Comparison of ENCODE assay signal across 2 cellular contexts in the genomic region with DNA sequence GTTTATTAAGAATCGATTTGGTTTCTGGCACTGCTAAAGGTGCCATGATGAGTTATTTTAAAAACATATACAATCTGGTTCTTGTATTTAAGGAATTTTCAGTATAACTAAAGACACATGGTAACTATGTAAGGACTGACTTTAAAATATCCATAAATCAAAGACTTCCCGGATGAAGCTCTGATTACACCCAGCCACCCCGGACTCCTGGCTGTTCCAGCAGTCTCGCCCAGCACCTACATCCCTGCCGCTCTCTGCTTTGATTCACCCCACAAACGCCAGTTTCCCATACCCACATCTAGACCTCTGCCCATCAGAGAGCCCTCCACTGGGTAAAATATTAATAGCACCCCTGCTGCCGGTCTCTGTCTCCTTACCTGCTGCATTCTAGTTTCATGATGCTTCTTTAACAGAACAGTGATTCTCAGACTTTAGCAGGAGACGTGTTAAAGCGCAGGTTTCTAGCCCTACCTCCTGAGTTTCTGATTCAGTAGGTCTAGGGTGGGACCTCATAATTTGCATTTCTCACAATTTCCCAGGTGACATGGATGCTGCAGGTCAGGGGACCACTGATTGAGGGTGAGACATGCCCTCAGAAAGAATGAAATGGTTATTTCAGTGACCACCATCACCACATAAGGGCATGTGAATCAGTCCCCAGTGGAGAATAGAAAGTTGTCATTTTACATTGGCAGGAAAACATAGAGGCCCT.
TF ChIP-seq lines count a peak whose summit lies in the region.

No MANE protein-coding gene starts in this region.

TF ChIP-seq in SK-N-SH treated with all-trans-retinoic acid at 6 μM for 48 hours, 23 proteins besides CTCF, POLR2A, EP300 and RAD21 (continued from another document):
- TF ChIP-seq ZFP3 (CRISPR knock-in tag; IDR thresholded peaks at IDR 0.05) = no peak
- no peak for TF ChIP-seq ZNF8 (CRISPR knock-in tag; IDR thresholded peaks at IDR 0.05)
- TF ChIP-seq ZNF565 (CRISPR knock-in tag; conservative IDR thresholded peaks at IDR 0.05; ENCODE audit: low read depth) = no peak

TF ChIP-seq in SK-N-SH, 30 proteins besides CTCF, POLR2A, EP300 and RAD21 (continued from another document):
- TF ChIP-seq PBX3 (IDR thresholded peaks at IDR 0.05) (no peak), JUND (IDR thresholded peaks at IDR 0.05) (no peak), TEAD4 (IDR thresholded peaks at IDR 0.05; ENCODE audit: borderline replicate concordance, insufficient read depth) (no peak), EZH2phosphoT487 (IDR thresholded peaks at IDR 0.05; ENCODE audit: borderline replicate concordance, low read depth) (no peak)
- TF ChIP-seq, protein P1, sequence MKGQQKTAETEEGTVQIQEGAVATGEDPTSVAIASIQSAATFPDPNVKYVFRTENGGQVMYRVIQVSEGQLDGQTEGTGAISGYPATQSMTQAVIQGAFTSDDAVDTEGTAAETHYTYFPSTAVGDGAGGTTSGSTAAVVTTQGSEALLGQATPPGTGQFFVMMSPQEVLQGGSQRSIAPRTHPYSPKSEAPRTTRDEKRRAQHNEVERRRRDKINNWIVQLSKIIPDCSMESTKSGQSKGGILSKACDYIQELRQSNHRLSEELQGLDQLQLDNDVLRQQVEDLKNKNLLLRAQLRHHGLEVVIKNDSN (IDR thresholded peaks at IDR 0.05; ENCODE audit: borderline replicate concordance, low read depth) = no peak
